ENCODE assay signal across 9 cellular contexts in the genomic region with DNA sequence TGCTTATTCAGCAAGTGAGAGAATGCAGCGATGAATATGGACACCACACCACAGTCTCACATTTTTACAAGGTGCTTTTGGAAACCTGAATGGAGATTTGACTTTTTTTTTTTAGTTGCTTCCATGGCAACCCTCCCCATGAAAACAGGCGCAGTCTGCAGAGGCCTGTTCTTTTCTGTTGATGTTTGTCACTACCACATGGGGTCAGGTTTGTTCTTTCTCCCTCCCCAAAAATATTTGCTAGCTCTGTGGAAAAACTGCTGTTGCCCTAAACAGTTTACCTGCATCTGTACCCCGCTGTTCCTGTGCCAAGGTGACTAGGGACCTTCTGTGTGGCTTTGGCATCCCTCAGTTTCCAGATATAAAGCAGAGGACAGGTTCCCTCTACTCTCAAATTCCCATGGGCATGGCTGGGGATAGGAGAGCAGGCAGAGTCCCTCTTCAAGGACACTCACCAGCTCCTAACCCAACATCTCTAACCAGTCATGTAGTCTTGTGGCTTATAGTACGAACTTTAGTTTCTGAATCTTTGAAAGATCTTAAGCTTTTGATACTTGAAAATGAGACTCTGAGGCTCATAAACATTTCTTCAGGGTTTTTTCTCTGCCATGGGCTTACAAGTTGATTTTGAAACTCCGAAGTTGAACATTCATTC. TPM values are rescaled to one million over a fixed set of nuclear protein-coding genes. Genes with fewer than 3 reads are reported as not detected.
DNase-seq lines count a peak whose midpoint lies in the region; ATAC-seq, FAIRE-seq and TF ChIP-seq lines count a peak whose summit lies in the region.
"Had no signal": no experiment of that assay in that cellular context is flagged by ENCODE, and none has a peak within 500 bp of the region (broad histone marks: within the 10 kb centered on the region; RNA-seq: fewer than 3 reads in every experiment).

No MANE protein-coding gene starts in this region.

- in situ Hi-C loops in SK-MEL-5 (cut with HindIII; ENCODE audit: low pct_unique_long_range_greater_than_20kb, low sequenced_read_pairs), result no loop called here
- in situ Hi-C loops in ACHN (cut with HindIII; ENCODE audit: low pct_ligation_motif_present, low pct_unique_long_range_greater_than_20kb, low sequenced_read_pairs), result no loop called here

- 91% methylated on average over 5 of the region's 5 CpGs for WGBS in liver

- TF ChIP-seq RAD21 in liver (IDR thresholded peaks at IDR 0.05), result peak; percentile 65 to 69

- no peaks in the 10 kb centered on the region for H3K36me3 ChIP-seq in liver (ENCODE audit: control insufficient read depth in 4 of 4, insufficient read depth in 3 of 4, low read depth in 1 of 4, low read length in 3 of 4)
- no peaks in the 10 kb centered on the region for H3K36me3 ChIP-seq in kidney (ENCODE audit: control insufficient read depth in 1 of 2, insufficient read depth in 2 of 2, low read length in 2 of 2)

- peak; percentile 15 for DNase-seq in DMS114 treated with DMSO at 0.1 percent for 48 hours (lab: John Stamatoyannopoulos, UW; ENCODE audit: unreplicated experiment)
- peak; percentile 40 for DNase-seq in SK-MEL-5 (ENCODE audit: low read depth, low spot score)
- DNase-seq in UCSD-AML1 (lab: John Stamatoyannopoulos, UW; ENCODE audit: unreplicated experiment), result no peak
- DNase-seq in ACHN, result no peak
- no peak for DNase-seq in NCI-H526 (lab: John Stamatoyannopoulos, UW)
- no peak for DNase-seq in kidney

- H3K4me1 ChIP-seq in liver (ENCODE audit: control insufficient read depth in 4 of 4, insufficient read depth in 4 of 4, low read length in 3 of 4) (peaks cover 2 to 25% (median 12%) of the 10 kb centered on the region in 4 donors), kidney (ENCODE audit: control insufficient read depth in 1 of 2, insufficient read depth in 1 of 2, low read depth in 1 of 2, low read length in 2 of 2) (peaks cover 4 to 7% of the 10 kb centered on the region in 2 donors)

- H3K9me3 ChIP-seq in liver (ENCODE audit: control insufficient read depth in 4 of 4, low read length in 3 of 4) (no peaks in the 10 kb centered on the region), kidney (ENCODE audit: control insufficient read depth in 1 of 2, low read length in 2 of 2) (no peaks in the 10 kb centered on the region)

- intact Hi-C loops in kidney (cut with DNase I), result no loop called here

- no peak overlapping the region for H3K27ac ChIP-seq in liver (ENCODE audit: low read depth in 1 of 2, low read length in 2 of 2)
- H3K27ac ChIP-seq in kidney (ENCODE audit: low read depth in 2 of 2, low read length in 2 of 2), result no peak overlapping the region
- H3K27ac ChIP-seq: epithelial cell of prostate had no signal

- peak; percentile 39 for ATAC-seq in GM21423 (IDR thresholded peaks at IDR 0.05; ENCODE audit: unreplicated experiment)

- H3K4me3 ChIP-seq in liver (ENCODE audit: low read depth in 1 of 3, low read length in 3 of 3), result no peak overlapping the region
- H3K4me3 ChIP-seq in kidney (ENCODE audit: low read length in 2 of 2), result no peak overlapping the region

- TF ChIP-seq CTCF in liver (IDR thresholded peaks at IDR 0.05; ENCODE audit: low read depth, low read length, missing input control), result peak; percentile 4
- no peak for TF ChIP-seq CTCF in kidney (IDR thresholded peaks at IDR 0.05; ENCODE audit: borderline replicate concordance, extremely low read depth, insufficient read depth)

- no peak for FAIRE-seq in kidney (lab: Jason Lieb, UNC)

- no peaks in the 10 kb centered on the region for H3K27me3 ChIP-seq in liver (ENCODE audit: control insufficient read depth in 4 of 4, insufficient read depth in 4 of 4, low read length in 3 of 4)

- H3K9ac ChIP-seq in liver (ENCODE audit: low read depth in 1 of 2, low read length in 2 of 2) (no peak overlapping the region), kidney (ENCODE audit: low read length in 2 of 2) (no peak overlapping the region)

TF ChIP-seq in liver, 16 proteins besides CTCF, POLR2A, EP300 and RAD21:
- no peak for TF ChIP-seq YY1 (IDR thresholded peaks at IDR 0.05)
- TF ChIP-seq EGR1 (IDR thresholded peaks at IDR 0.05; ENCODE audit: low read depth in 2 of 2), result no peak
- no peak for TF ChIP-seq MAX (IDR thresholded peaks at IDR 0.05)
TF ChIP-seq in liver: peak in this region for 0.

RNA-seq across cellular contexts. Expression of gene MAPRE2, which starts 14.7 kb away (rescaled TPM):
- total RNA-seq in SK-MEL-5 (2014; rRNA removed; shearing (Covaris generic)), result 20.0 and 25.9 TPM in 2 replicates
- polyA plus RNA-seq in SK-MEL-5 (2015; cell fraction: cytosol; rRNA removed), result 23.0 and 32.7 TPM in 2 replicates
- polyA plus RNA-seq in SK-MEL-5 (2015; cell fraction: nucleus; rRNA removed), result 11.6 and 16.7 TPM in 2 replicates
- total RNA-seq in liver (10 to 100 TPM; 11.9 to 12.8 TPM), kidney (30.2 TPM)
- polyA plus RNA-seq in liver (10 to 100 TPM in 1 of 2 donors, 1 to 10 TPM in 1; 7.9 to 10.2 TPM), kidney (ENCODE audit: insufficient read depth, low read depth, low replicate concordance) (15.2 TPM)

Comparison
In these comparisons a context has a peak if more than half of its experiments do, and no peak if none do; other contexts are left out.
1. DNase-seq: peak in DMS114 treated with DMSO at 0.1 percent for 48 hours (single experiment) and SK-MEL-5 (single experiment); none in UCSD-AML1 (single experiment), ACHN (single experiment), NCI-H526 (0 of 2) and kidney (single experiment).